ENCODE assay signal across 12 cellular contexts in genomic region chr7:23022258-23022745, GRCh38. TPM values are rescaled to one million over a fixed set of nuclear protein-coding genes. Genes with fewer than 3 reads are reported as not detected.
DNase-seq lines count a peak whose midpoint lies in the region; ATAC-seq and TF ChIP-seq lines count a peak whose summit lies in the region.
"Had no signal": no experiment of that assay in that cellular context is flagged by ENCODE, and none has a peak within 500 bp of the region (broad histone marks: within the 10 kb centered on the region; RNA-seq: fewer than 3 reads in every experiment).

No MANE protein-coding gene starts in this region.

- peaks cover 31% of the 10 kb centered on the region for H3K36me3 Mint-ChIP-seq in activated CD4-positive, alpha-beta memory T cell treated with anti-CD3 and anti-CD28 coated beads, Interleukin-2, amount 10 ng/mL, durations not matched to agents 7 days and 5 days (ENCODE audit: low read depth)
- H3K36me3 Mint-ChIP-seq in activated CD4-positive, alpha-beta memory T cell treated with anti-CD3 and anti-CD28 coated beads for 36 hours: no peaks in the 10 kb centered on the region
- no peaks in the 10 kb centered on the region for H3K36me3 Mint-ChIP-seq in activated T-helper 17 cell treated with anti-CD3 and anti-CD28 coated beads, Interleukin-2, amount 50 U/mL, for 72 hours (ENCODE audit: low read depth)

- intact Hi-C loops in activated CD4-positive, alpha-beta memory T cell treated with anti-CD3 and anti-CD28 coated beads for 36 hours (cut with micrococcal nuclease): no loop called here
- intact Hi-C loops in heart right ventricle (cut with DNase I) (loop anchor here in 1 of 10 donors (10.0 kb wide), 1 partner anchor 62 kb away; no protein-coding TSS in a partner anchor), spleen (cut with DNase I; ENCODE audit: low total_unique reads) (no loop called here)

- no peak for DNase-seq in activated CD4-positive, alpha-beta memory T cell treated with anti-CD3 and anti-CD28 coated beads, Interleukin-2, amount 10 ng/mL, durations not matched to agents 7 days and 5 days
- no peak for DNase-seq in activated CD4-positive, alpha-beta memory T cell treated with anti-CD3 and anti-CD28 coated beads for 36 hours
- DNase-seq in heart right ventricle (no peak), spleen (no peak), Ammon's horn (ENCODE audit: low spot score) (no peak), middle frontal gyrus (ENCODE audit: extremely low spot score, low spot score) (no peak)
- DNase-seq: activated CD4-positive, alpha-beta T cell treated with anti-CD3 and anti-CD28 coated beads for 4 hours; NCI-H1436 had no signal

- H3K4me1 Mint-ChIP-seq in activated CD4-positive, alpha-beta memory T cell treated with anti-CD3 and anti-CD28 coated beads, Interleukin-2, amount 10 ng/mL, durations not matched to agents 7 days and 5 days: peaks cover 47% of the 10 kb centered on the region
- peaks cover 30% of the 10 kb centered on the region for H3K4me1 Mint-ChIP-seq in activated CD4-positive, alpha-beta memory T cell treated with anti-CD3 and anti-CD28 coated beads for 36 hours (ENCODE audit: low read depth)
- peaks cover 28% of the 10 kb centered on the region for H3K4me1 Mint-ChIP-seq in activated T-helper 17 cell treated with anti-CD3 and anti-CD28 coated beads, Interleukin-2, amount 50 U/mL, for 72 hours

- TF ChIP-seq CTCF in heart right ventricle (IDR thresholded peaks at IDR 0.05): no peak
- no peak for TF ChIP-seq CTCF in spleen (IDR thresholded peaks at IDR 0.05 in 8 of 11, conservative IDR thresholded peaks at IDR 0.05 in 3 of 11)

- H3K27me3 Mint-ChIP-seq in activated CD4-positive, alpha-beta memory T cell treated with anti-CD3 and anti-CD28 coated beads, Interleukin-2, amount 10 ng/mL, durations not matched to agents 7 days and 5 days: peaks cover 25% of the 10 kb centered on the region
- H3K27me3 Mint-ChIP-seq in activated CD4-positive, alpha-beta memory T cell treated with anti-CD3 and anti-CD28 coated beads for 36 hours: peaks cover 3% of the 10 kb centered on the region
- H3K27me3 Mint-ChIP-seq in activated T-helper 17 cell treated with anti-CD3 and anti-CD28 coated beads, Interleukin-2, amount 50 U/mL, for 72 hours: peaks cover 6% of the 10 kb centered on the region

- H3K27me3 ChIP-seq in heart right ventricle (no peaks in the 10 kb centered on the region), spleen (replicated peaks in 1 of 7) (no peaks in the 10 kb centered on the region)

- no peak overlapping the region for H3K4me3 Mint-ChIP-seq in activated CD4-positive, alpha-beta memory T cell treated with anti-CD3 and anti-CD28 coated beads, Interleukin-2, amount 10 ng/mL, durations not matched to agents 7 days and 5 days
- H3K4me3 Mint-ChIP-seq in activated CD4-positive, alpha-beta memory T cell treated with anti-CD3 and anti-CD28 coated beads for 36 hours: no peak overlapping the region
- H3K4me3 Mint-ChIP-seq in activated T-helper 17 cell treated with anti-CD3 and anti-CD28 coated beads, Interleukin-2, amount 50 U/mL, for 72 hours: peak overlapping the region; percentile 62

- TF ChIP-seq POLR2A in spleen (IDR thresholded peaks at IDR 0.05): no peak

- H3K27ac Mint-ChIP-seq in activated CD4-positive, alpha-beta memory T cell treated with anti-CD3 and anti-CD28 coated beads, Interleukin-2, amount 10 ng/mL, durations not matched to agents 7 days and 5 days: peak overlapping the region; percentile 87
- H3K27ac Mint-ChIP-seq in activated CD4-positive, alpha-beta memory T cell treated with anti-CD3 and anti-CD28 coated beads for 36 hours: no peak overlapping the region
- H3K27ac Mint-ChIP-seq in activated T-helper 17 cell treated with anti-CD3 and anti-CD28 coated beads, Interleukin-2, amount 50 U/mL, for 72 hours: peak overlapping the region; percentile 81

- H3K9me3 Mint-ChIP-seq in activated CD4-positive, alpha-beta memory T cell treated with anti-CD3 and anti-CD28 coated beads, Interleukin-2, amount 10 ng/mL, durations not matched to agents 7 days and 5 days: peaks cover 17% of the 10 kb centered on the region
- no peaks in the 10 kb centered on the region for H3K9me3 Mint-ChIP-seq in activated CD4-positive, alpha-beta memory T cell treated with anti-CD3 and anti-CD28 coated beads for 36 hours
- peaks cover 4% of the 10 kb centered on the region for H3K9me3 Mint-ChIP-seq in activated T-helper 17 cell treated with anti-CD3 and anti-CD28 coated beads, Interleukin-2, amount 50 U/mL, for 72 hours

- peak overlapping the region in 4 of 10 donors; percentile 2 to 51 (median 23) for H3K27ac ChIP-seq in heart right ventricle
- H3K27ac ChIP-seq in spleen: peak overlapping the region in 6 of 8 donors; percentile 15 to 68 (median 38)
- H3K27ac ChIP-seq: C4-2B, neutrophil had no signal

- H3K9me3 ChIP-seq in heart right ventricle: no peaks in the 10 kb centered on the region
- no peaks in the 10 kb centered on the region for H3K9me3 ChIP-seq in spleen
- H3K9me3 ChIP-seq: neutrophil had no signal

- CTCF ChIA-PET in activated CD4-positive, alpha-beta memory T cell treated with anti-CD3 and anti-CD28 coated beads, Interleukin-2, amount 10 ng/mL, durations not matched to agents 7 days and 5 days (lab: Charles Lee): interaction anchor here (0.7 to 3.2 kb wide), 2 partner anchors 32 to 35 kb away, joined by 3 to 14 read pairs; no protein-coding TSS in a partner anchor
- CTCF ChIA-PET in activated CD4-positive, alpha-beta memory T cell treated with anti-CD3 and anti-CD28 coated beads for 36 hours (lab: Charles Lee): interaction anchor here (0.7 to 2.1 kb wide), 3 partner anchors 32 to 63 kb away, joined by 3 to 6 read pairs (median 3); no protein-coding TSS in a partner anchor

- peaks cover 0 to 42% (median 6%) of the 10 kb centered on the region in 9 donors for H3K4me1 ChIP-seq in heart right ventricle
- peaks cover 0 to 56% (median 17%) of the 10 kb centered on the region in 6 donors for H3K4me1 ChIP-seq in spleen

- no peaks in the 10 kb centered on the region for H3K36me3 ChIP-seq in heart right ventricle
- no peaks in the 10 kb centered on the region for H3K36me3 ChIP-seq in spleen
- H3K36me3 ChIP-seq: neutrophil had no signal

- peak; percentile 24 for ATAC-seq in activated T-helper 17 cell treated with anti-CD3 and anti-CD28 coated beads, Interleukin-2, amount 50 U/mL, for 72 hours (replicated peaks)
- ATAC-seq in heart right ventricle: peak in 5 of 8 donors; percentile 25 to 60 (median 30)
- no peak for ATAC-seq in GM19452 (IDR thresholded peaks at IDR 0.05; ENCODE audit: unreplicated experiment)

- POLR2A ChIA-PET in activated CD4-positive, alpha-beta memory T cell treated with anti-CD3 and anti-CD28 coated beads, Interleukin-2, amount 10 ng/mL, durations not matched to agents 7 days and 5 days (lab: Charles Lee): interaction anchor here (0.8 to 4.6 kb wide), 6 partner anchors 10 to 37 kb away, joined by 3 to 28 read pairs (median 6); no protein-coding TSS in a partner anchor
- POLR2A ChIA-PET in activated CD4-positive, alpha-beta memory T cell treated with anti-CD3 and anti-CD28 coated beads for 36 hours (lab: Charles Lee): no interaction called here

- WGBS in heart right ventricle, 2 donors: 67 to 68% methylated on average over 7 of the region's 7 CpGs
- 62 to 71% (median 64%) methylated on average over 7 of the region's 7 CpGs for WGBS in spleen, 5 donors

- H3K4me3 ChIP-seq in heart right ventricle (no peak overlapping the region), spleen (no peak overlapping the region)

RNA-seq across cellular contexts. Expression of gene HYCC1, which starts 8.4 kb away (rescaled TPM):
- total RNA-seq in activated CD4-positive, alpha-beta memory T cell treated with anti-CD3 and anti-CD28 coated beads, Interleukin-2, amount 10 ng/mL, durations not matched to agents 7 days and 5 days: 100 to 1,000 TPM; 103 to 105 TPM
- total RNA-seq in activated CD4-positive, alpha-beta memory T cell treated with anti-CD3 and anti-CD28 coated beads for 36 hours: 10 to 100 TPM; 20.7 to 23.9 TPM
- 10 to 100 TPM; 20.2 to 41.1 TPM for total RNA-seq in activated T-helper 17 cell treated with anti-CD3 and anti-CD28 coated beads, Interleukin-2, amount 50 U/mL, for 72 hours
- total RNA-seq in heart right ventricle (10 to 100 TPM; 26.2 to 39.6 (median 34.5) TPM), spleen (10 to 100 TPM; 40.4 to 59.0 (median 45.1) TPM)
- polyA plus RNA-seq in heart right ventricle (1 to 10 TPM; 5.9 to 7.8 TPM), spleen (1 to 10 TPM; 4.0 to 7.5 (median 5.6) TPM)
